10 cellular contexts compared by ENCODE assay signal in genomic region chr2:128319773-128320608, GRCh38. TPM values are rescaled to one million over a fixed set of nuclear protein-coding genes. Genes with fewer than 3 reads are reported as not detected.
DNase-seq lines count a peak whose midpoint lies in the region; ATAC-seq and TF ChIP-seq lines count a peak whose summit lies in the region.
"Had no signal": no experiment of that assay in that cellular context is flagged by ENCODE, and none has a peak within 500 bp of the region (broad histone marks: within the 10 kb centered on the region; RNA-seq: fewer than 3 reads in every experiment).

No MANE protein-coding gene starts in this region.

- no peak overlapping the region for H3K9ac ChIP-seq in neuronal stem cell (ENCODE audit: low read depth, low read length, poor library complexity)

- H2AK5ac ChIP-seq in neuronal stem cell (ENCODE audit: low read depth, low read length): peak overlapping the region; percentile 98

- POLR2A ChIA-PET in CD8-positive, alpha-beta memory T cell (lab: Charles Lee): interaction anchor here (0.5 kb wide), 1 partner anchor 55 kb away, joined by 4 read pairs; no protein-coding TSS in a partner anchor

- peak overlapping the region; percentile 49 to 66 (median 56) for H3K4me3 Mint-ChIP-seq in CD8-positive, alpha-beta memory T cell

- peak overlapping the region; percentile 89 for H3K18ac ChIP-seq in neuronal stem cell (ENCODE audit: low read length)

- peak overlapping the region; percentile 73 for H2BK12ac ChIP-seq in neuronal stem cell (ENCODE audit: low read length)

- no peak overlapping the region for H2BK120ac ChIP-seq in neuronal stem cell (ENCODE audit: low read depth, low read length)

- ATAC-seq in GM21447 (IDR thresholded peaks at IDR 0.05; ENCODE audit: unreplicated experiment): no peak

- no peak overlapping the region for H3K27ac ChIP-seq in CD8-positive, alpha-beta memory T cell (ENCODE audit: low read depth, low read length)
- H3K27ac ChIP-seq in coronary artery (peak overlapping the region in 1 of 2 donors; percentile 5), neuronal stem cell (replicated peaks; ENCODE audit: low read length) (no peak overlapping the region)

- H3K4me1 Mint-ChIP-seq in CD8-positive, alpha-beta memory T cell: peaks cover 23 to 47% (median 25%) of the 10 kb centered on the region in 3 donors

- peaks cover 0 to 5% of the 10 kb centered on the region in 2 donors for H3K27me3 Mint-ChIP-seq in CD8-positive, alpha-beta memory T cell

- peaks cover 25% of the 10 kb centered on the region for H3K79me1 ChIP-seq in neuronal stem cell (ENCODE audit: low read depth, low read length)

- peaks cover 27% of the 10 kb centered on the region for H3K4me1 ChIP-seq in CD8-positive, alpha-beta memory T cell (ENCODE audit: insufficient read depth, low read length)
- H3K4me1 ChIP-seq in neuronal stem cell (ENCODE audit: control insufficient read depth in 2 of 2, insufficient read depth in 1 of 2, low read depth in 1 of 2, low read length in 2 of 2): peaks cover 30 to 36% of the 10 kb centered on the region in 2 donors

- no peaks in the 10 kb centered on the region for H3K9me3 ChIP-seq in CD8-positive, alpha-beta memory T cell (ENCODE audit: low read length)
- no peaks in the 10 kb centered on the region for H3K9me3 ChIP-seq in neuronal stem cell (replicated peaks in 1 of 2; ENCODE audit: control insufficient read depth in 2 of 2, insufficient read depth in 1 of 2, low read depth in 1 of 2, low read length in 2 of 2)

- no peak overlapping the region for H4K91ac ChIP-seq in neuronal stem cell (ENCODE audit: low read depth, low read length, poor library complexity)

- H2BK5ac ChIP-seq in neuronal stem cell (ENCODE audit: low read length): no peak overlapping the region

- no peak overlapping the region for H3K23ac ChIP-seq in neuronal stem cell (ENCODE audit: low read depth, low read length, poor library complexity)

- peak overlapping the region; percentile 17 for H4K8ac ChIP-seq in neuronal stem cell (ENCODE audit: low read depth, low read length)

- no peaks in the 10 kb centered on the region for H3K27me3 ChIP-seq in CD8-positive, alpha-beta memory T cell (ENCODE audit: insufficient read depth, low read length, poor library complexity, severe bottlenecking)
- peaks cover 0 to 24% (median 0%) of the 10 kb centered on the region in 3 experiments for H3K27me3 ChIP-seq in neuronal stem cell (ENCODE audit: control insufficient read depth in 3 of 3, insufficient read depth in 3 of 3, low read depth in 1 of 3, low read length in 3 of 3)

- WGBS in neuronal stem cell (ENCODE audit: extremely low coverage in 2 of 2, insufficient read length in 2 of 2, insufficient replicate concordance in 1 of 2), 2 donors: no CpG with 5 or more reads among the region's 31 CpGs

- no peaks in the 10 kb centered on the region for H3K9me3 Mint-ChIP-seq in CD8-positive, alpha-beta memory T cell

- no peak for TF ChIP-seq CTCF in coronary artery (IDR thresholded peaks at IDR 0.05)

- no peak overlapping the region for H3K4me2 ChIP-seq in neuronal stem cell (ENCODE audit: insufficient read depth, low read length, poor library complexity, severe bottlenecking)

- peak overlapping the region in 1 of 8 donors; percentile 85 for H3K27ac Mint-ChIP-seq in CD8-positive, alpha-beta memory T cell

- no peak overlapping the region for H3K4me3 ChIP-seq in CD8-positive, alpha-beta memory T cell (ENCODE audit: low read length)
- H3K4me3 ChIP-seq in coronary artery: no peak overlapping the region
- H3K4me3 ChIP-seq in neuronal stem cell (ENCODE audit: low read length in 2 of 2): no peak overlapping the region

- H3K14ac ChIP-seq in neuronal stem cell (ENCODE audit: low read length): peak overlapping the region; percentile 71

- peak overlapping the region; percentile 89 for H2BK15ac ChIP-seq in neuronal stem cell (ENCODE audit: low read length)

- no peaks in the 10 kb centered on the region for H3K36me3 ChIP-seq in CD8-positive, alpha-beta memory T cell (ENCODE audit: insufficient read depth, low read length)
- H3K36me3 ChIP-seq in neuronal stem cell (replicated peaks in 1 of 2; ENCODE audit: control insufficient read depth in 2 of 2, insufficient read depth in 2 of 2, low read length in 2 of 2): peaks cover 0 to 18% of the 10 kb centered on the region in 2 donors

- H3K36me3 Mint-ChIP-seq in CD8-positive, alpha-beta memory T cell: no peaks in the 10 kb centered on the region

- peak overlapping the region; percentile 99 for H2AFZ ChIP-seq in neuronal stem cell (ENCODE audit: low read length)

- CTCF ChIA-PET in CD8-positive, alpha-beta memory T cell (lab: Charles Lee): no interaction called here

- no peak overlapping the region for H3K4ac ChIP-seq in neuronal stem cell (ENCODE audit: low read length)

- peak in 1 of 5 donors; percentile 37 for DNase-seq in CD8-positive, alpha-beta memory T cell
- DNase-seq in H4 (ENCODE audit: low spot score): peak; percentile 2
- DNase-seq in coronary artery (ENCODE audit: low spot score): peak; percentile 73
- DNase-seq in neuronal stem cell (ENCODE audit: low spot score): no peak
- DNase-seq in DMS53 treated with DMSO at 0.1 percent for 48 hours (lab: John Stamatoyannopoulos, UW; ENCODE audit: unreplicated experiment): no peak
- no peak for DNase-seq in NOMO-1 treated with DMSO at 0.1 percent for 48 hours (lab: John Stamatoyannopoulos, UW; ENCODE audit: unreplicated experiment)
- DNase-seq: cerebellar nuclear complex; foreskin fibroblast; stimulated activated CD4-positive, alpha-beta T cell treated with anti-CD3 and anti-CD28 coated beads, Interleukin-15, amount 100 ng/mL, for 24 hours had no signal

RNA-seq across cellular contexts. Expression of gene HS6ST1, which starts 1.3 kb away (rescaled TPM):
- total RNA-seq in CD8-positive, alpha-beta memory T cell: 10 to 100 TPM; 18.0 to 18.2 TPM
- 4.6 TPM for polyA plus RNA-seq in CD8-positive, alpha-beta memory T cell
- total RNA-seq in H4 (2014; rRNA removed; shearing (Covaris generic)): 20.3 and 25.3 TPM in 2 replicates
- 32.8 TPM for polyA plus RNA-seq in neuronal stem cell (2013, experiment 1 of 2)
- polyA plus RNA-seq in neuronal stem cell (2013, experiment 2 of 2): 32.8 TPM

Comparison
In these comparisons a context has a peak if more than half of its experiments do, and no peak if none do; other contexts are left out.
1. DNase-seq: peak in H4 (single experiment) and coronary artery (single experiment); none in neuronal stem cell (single experiment), DMS53 treated with DMSO at 0.1 percent for 48 hours (single experiment) and NOMO-1 treated with DMSO at 0.1 percent for 48 hours (single experiment).